Comparison of ENCODE assay signal across 28 cellular contexts in genomic region chr15:59594991-59595390, GRCh38. TPM values are rescaled to one million over a fixed set of nuclear protein-coding genes. Genes with fewer than 3 reads are reported as not detected.
DNase-seq lines count a peak whose midpoint lies in the region; ATAC-seq, FAIRE-seq and TF ChIP-seq lines count a peak whose summit lies in the region.
"Had no signal": no experiment of that assay in that cellular context is flagged by ENCODE, and none has a peak within 500 bp of the region (broad histone marks: within the 10 kb centered on the region; RNA-seq: fewer than 3 reads in every experiment).

No MANE protein-coding gene starts in this region.

- peak overlapping the region; percentile 22 to 78 for H3K27ac ChIP-seq in right atrium auricular region
- H3K27ac ChIP-seq in astrocyte (ENCODE audit: low read depth, low read length), result peak overlapping the region; percentile 76
- peak overlapping the region; percentile 83 for H3K27ac ChIP-seq in mesenchymal stem cell (ENCODE audit: low read length, poor library complexity, severe bottlenecking)
- peak overlapping the region; percentile 51 to 90 (median 69) for H3K27ac ChIP-seq in thyroid gland
- H3K27ac ChIP-seq: gastrocnemius medialis, HL-60, lower lobe of right lung, SK-N-MC, spleen, vagina, WERI-Rb-1 had no signal

- H3K79me1 ChIP-seq in mesenchymal stem cell (replicated peaks; ENCODE audit: low read length, poor library complexity, severe bottlenecking), result no peaks in the 10 kb centered on the region

- no peak for FAIRE-seq in astrocyte (lab: Jason Lieb, UNC)
- FAIRE-seq: GM19239 had no signal

- no peak for ATAC-seq in left ventricle myocardium superior
- no peak for ATAC-seq in HG02678 (IDR thresholded peaks at IDR 0.05; ENCODE audit: unreplicated experiment)
- ATAC-seq: activated T-helper 17 cell treated with anti-CD3 and anti-CD28 coated beads, Interleukin-2, amount 50 U/mL, for 72 hours; gastrocnemius medialis; stimulated activated effector memory CD8-positive, alpha-beta T cell treated with anti-CD3 and anti-CD28 coated beads, Interleukin-12 subunit alpha, Interleukin-12 subunit beta, amount 100 ng/mL, for 72 hours had no signal

- H3K27me3 Mint-ChIP-seq in astrocyte (ENCODE audit: low read depth, unreplicated experiment), result no peaks in the 10 kb centered on the region
- H3K27me3 Mint-ChIP-seq: activated naive CD4-positive, alpha-beta T cell treated with anti-CD3 and anti-CD28 coated beads, Interleukin-2, amount 50 U/mL, for 24 hours had no signal

- H4K8ac ChIP-seq in mesenchymal stem cell (ENCODE audit: low read length), result no peak overlapping the region

- TF ChIP-seq CTCF in right atrium auricular region (IDR thresholded peaks at IDR 0.05), result no peak
- TF ChIP-seq CTCF in astrocyte (IDR thresholded peaks at IDR 0.05; ENCODE audit: insufficient read depth, low read depth, low read length), result no peak
- TF ChIP-seq CTCF in thyroid gland (IDR thresholded peaks at IDR 0.05), result no peak

- no peak overlapping the region for H3K14ac ChIP-seq in mesenchymal stem cell (ENCODE audit: low read length in 2 of 2)

- peaks cover 0 to 10% of the 10 kb centered on the region in 2 donors for H3K4me1 ChIP-seq in right atrium auricular region
- peaks cover 14% of the 10 kb centered on the region for H3K4me1 ChIP-seq in astrocyte (ENCODE audit: insufficient read depth, low read length)
- H3K4me1 ChIP-seq in mesenchymal stem cell (ENCODE audit: control insufficient read depth, insufficient read depth, low read depth, low read length), result peaks cover 10% of the 10 kb centered on the region
- peaks cover 5 to 9% of the 10 kb centered on the region in 2 donors for H3K4me1 ChIP-seq in thyroid gland
- H3K4me1 ChIP-seq: gastrocnemius medialis, lower lobe of right lung, spleen, vagina had no signal

- H3K27me3 ChIP-seq in right atrium auricular region, result no peaks in the 10 kb centered on the region
- no peaks in the 10 kb centered on the region for H3K27me3 ChIP-seq in astrocyte (ENCODE audit: insufficient read depth, low read length)
- H3K27me3 ChIP-seq in mesenchymal stem cell (ENCODE audit: control insufficient read depth in 1 of 2, insufficient read depth in 1 of 2, low read length in 2 of 2), result no peaks in the 10 kb centered on the region
- no peaks in the 10 kb centered on the region for H3K27me3 ChIP-seq in thyroid gland
- H3K27me3 ChIP-seq: gastrocnemius medialis, vagina had no signal

- peaks cover 2% of the 10 kb centered on the region for H3K9me3 Mint-ChIP-seq in astrocyte (ENCODE audit: unreplicated experiment)
- H3K9me3 Mint-ChIP-seq: activated naive CD4-positive, alpha-beta T cell treated with anti-CD3 and anti-CD28 coated beads, Interleukin-2, amount 50 U/mL, for 24 hours; activated T-helper 17 cell treated with anti-CD3 and anti-CD28 coated beads, Interleukin-2, amount 50 U/mL, for 72 hours; naive B cell; stimulated activated effector memory CD8-positive, alpha-beta T cell treated with anti-CD3 and anti-CD28 coated beads, Interleukin-12 subunit alpha, Interleukin-12 subunit beta, amount 100 ng/mL, for 72 hours had no signal

- DNase-seq in right atrium auricular region (ENCODE audit: low spot score), result no peak
- no peak for DNase-seq in left ventricle myocardium superior
- no peak for DNase-seq in astrocyte (ENCODE audit: low read depth)
- no peak for DNase-seq in mesenchymal stem cell
- no peak for DNase-seq in thyroid gland
- DNase-seq in SIG-M5 treated with dmso at 0.1 percent for 504 hours (lab: John Stamatoyannopoulos, UW; ENCODE audit: unreplicated experiment), result no peak
- no peak for DNase-seq in NCI-H1930 (lab: John Stamatoyannopoulos, UW)
- DNase-seq: activated CD4-positive, alpha-beta T cell treated with anti-CD3 and anti-CD28 coated beads, Interleukin-2, amount 50 U/mL, for 1 hour; gastrocnemius medialis; lower lobe of right lung; naive B cell; NCI-H1092; NCI-H187 treated with DMSO at 0.1 percent for 48 hours; NCI-H526; nucleus accumbens; spleen; stimulated activated CD4-positive, alpha-beta T cell treated with anti-CD3 and anti-CD28 coated beads, Interleukin-2, amount 100 ng/mL, for 48 hours; WERI-Rb-1 had no signal

- no peak overlapping the region for H3K4ac ChIP-seq in mesenchymal stem cell (ENCODE audit: low read depth in 1 of 2, low read length in 2 of 2)

- H3K9ac ChIP-seq in astrocyte (ENCODE audit: low read length) (peak overlapping the region; percentile 62), mesenchymal stem cell (ENCODE audit: low read length) (peak overlapping the region; percentile 58)

- H3K4me3 ChIP-seq in right atrium auricular region (no peak overlapping the region), astrocyte (ENCODE audit: insufficient read depth, low read depth, low read length) (no peak overlapping the region), mesenchymal stem cell (ENCODE audit: insufficient read depth in 1 of 2, low read depth in 1 of 2, low read length in 2 of 2) (no peak overlapping the region), thyroid gland (replicated peaks in 1 of 3) (no peak overlapping the region)
- H3K4me3 ChIP-seq: gastrocnemius medialis, lower lobe of right lung, SK-N-MC, spleen, vagina had no signal

- peak overlapping the region; percentile 90 for H3K27ac Mint-ChIP-seq in astrocyte (ENCODE audit: unreplicated experiment)
- H3K27ac Mint-ChIP-seq: activated naive CD4-positive, alpha-beta T cell treated with anti-CD3 and anti-CD28 coated beads, Interleukin-2, amount 50 U/mL, for 24 hours; activated T-helper 17 cell treated with anti-CD3 and anti-CD28 coated beads, Interleukin-2, amount 50 U/mL, for 72 hours; stimulated activated effector memory CD8-positive, alpha-beta T cell treated with anti-CD3 and anti-CD28 coated beads, Interleukin-12 subunit alpha, Interleukin-12 subunit beta, amount 100 ng/mL, for 72 hours; T-helper 2 cell treated with Interferon-gamma antibody and Interleukin-4, amounts not matched to agents 5 μg/mL and 100 μg/mL, for 36 hours had no signal

- H3K4me2 ChIP-seq in astrocyte (ENCODE audit: low read length), result peak overlapping the region; percentile 62
- no peak overlapping the region for H3K4me2 ChIP-seq in mesenchymal stem cell (ENCODE audit: low read length, poor library complexity, severe bottlenecking)

- peak overlapping the region; percentile 5 for H2BK5ac ChIP-seq in mesenchymal stem cell (ENCODE audit: low read depth, low read length, poor library complexity, severe bottlenecking)

- peaks cover 16% of the 10 kb centered on the region for H3K4me1 Mint-ChIP-seq in astrocyte (ENCODE audit: low read depth, unreplicated experiment)

- WGBS in mesenchymal stem cell, result 80% methylated on average over 2 of the region's 2 CpGs
- WGBS in thyroid gland, 2 donors, result 94 to 97% methylated on average over 2 of the region's 2 CpGs

- H4K91ac ChIP-seq in mesenchymal stem cell (ENCODE audit: low read length), result no peak overlapping the region

- H2AFZ ChIP-seq in astrocyte (ENCODE audit: low read depth, low read length) (peak overlapping the region; percentile 38), mesenchymal stem cell (ENCODE audit: low read depth, low read length) (no peak overlapping the region)

- H4K20me1 ChIP-seq in astrocyte (ENCODE audit: insufficient read depth, low read length), result no peaks in the 10 kb centered on the region

- H2BK120ac ChIP-seq in mesenchymal stem cell (ENCODE audit: low read depth, low read length), result no peak overlapping the region

- no peak overlapping the region for H2AK5ac ChIP-seq in mesenchymal stem cell (ENCODE audit: low read length, severe bottlenecking)

- no peak overlapping the region for H2BK12ac ChIP-seq in mesenchymal stem cell (ENCODE audit: low read length in 2 of 2)

- no peaks in the 10 kb centered on the region for H3K36me3 Mint-ChIP-seq in astrocyte (ENCODE audit: low read depth, unreplicated experiment)
- H3K36me3 Mint-ChIP-seq: activated naive CD4-positive, alpha-beta T cell treated with anti-CD3 and anti-CD28 coated beads, Interleukin-2, amount 50 U/mL, for 24 hours; naive B cell; stimulated activated effector memory CD8-positive, alpha-beta T cell treated with anti-CD3 and anti-CD28 coated beads, Interleukin-12 subunit alpha, Interleukin-12 subunit beta, amount 100 ng/mL, for 72 hours had no signal

- TF ChIP-seq POLR2A in thyroid gland (IDR thresholded peaks at IDR 0.05), result no peak

- H3K23ac ChIP-seq in mesenchymal stem cell (ENCODE audit: low read length in 2 of 2), result no peak overlapping the region

- no peak overlapping the region for H3K18ac ChIP-seq in mesenchymal stem cell (ENCODE audit: low read depth in 1 of 2, low read length in 2 of 2)

- H3K79me2 ChIP-seq in astrocyte (ENCODE audit: insufficient read depth, low read length), result no peaks in the 10 kb centered on the region

- intact Hi-C loops in left ventricle myocardium superior (cut with micrococcal nuclease) (no loop called here), thyroid gland (cut with DNase I) (no loop called here)

- H3K4me3 Mint-ChIP-seq in astrocyte (ENCODE audit: unreplicated experiment), result no peak overlapping the region
- H3K4me3 Mint-ChIP-seq: activated naive CD4-positive, alpha-beta T cell treated with anti-CD3 and anti-CD28 coated beads, Interleukin-2, amount 50 U/mL, for 24 hours; activated T-helper 17 cell treated with anti-CD3 and anti-CD28 coated beads, Interleukin-2, amount 50 U/mL, for 72 hours; naive B cell; stimulated activated effector memory CD8-positive, alpha-beta T cell treated with anti-CD3 and anti-CD28 coated beads, Interleukin-12 subunit alpha, Interleukin-12 subunit beta, amount 100 ng/mL, for 72 hours; T-helper 2 cell treated with Interferon-gamma antibody and Interleukin-4, amounts not matched to agents 5 μg/mL and 100 μg/mL, for 36 hours had no signal

- no peaks in the 10 kb centered on the region for H3K36me3 ChIP-seq in right atrium auricular region
- no peaks in the 10 kb centered on the region for H3K36me3 ChIP-seq in astrocyte (ENCODE audit: insufficient read depth, low read length)
- no peaks in the 10 kb centered on the region for H3K36me3 ChIP-seq in mesenchymal stem cell (ENCODE audit: control insufficient read depth in 1 of 2, insufficient read depth in 2 of 2, low read depth in 1 of 2, low read length in 2 of 2)
- no peaks in the 10 kb centered on the region for H3K36me3 ChIP-seq in thyroid gland
- H3K36me3 ChIP-seq: gastrocnemius medialis, lower lobe of right lung, spleen, vagina, WERI-Rb-1 had no signal

- H3K9me3 ChIP-seq in right atrium auricular region, result no peaks in the 10 kb centered on the region
- no peaks in the 10 kb centered on the region for H3K9me3 ChIP-seq in astrocyte (ENCODE audit: insufficient read depth, low read depth, low read length)
- H3K9me3 ChIP-seq in mesenchymal stem cell (ENCODE audit: control insufficient read depth, low read length), result no peaks in the 10 kb centered on the region
- no peaks in the 10 kb centered on the region for H3K9me3 ChIP-seq in thyroid gland
- H3K9me3 ChIP-seq: gastrocnemius medialis, lower lobe of right lung, spleen, vagina had no signal

- no peak overlapping the region for H2BK15ac ChIP-seq in mesenchymal stem cell (ENCODE audit: low read depth, poor library complexity, severe bottlenecking)

RNA-seq across cellular contexts. Expression of gene GCNT3, which starts 16.6 kb away (rescaled TPM):
- total RNA-seq in right atrium auricular region, result not detected
- total RNA-seq in left ventricle myocardium superior, result not detected
- total RNA-seq in astrocyte, result 1.3 and 1.8 TPM in 2 replicates
- polyA plus RNA-seq in mesenchymal stem cell (2013, experiment 1 of 2), result 0.18 TPM
- 0.08 TPM for polyA plus RNA-seq in mesenchymal stem cell (2013, experiment 2 of 2)
- total RNA-seq in thyroid gland, result 1 to 10 TPM in 2 of 4 donors, under 1 TPM in 1, not detected in 1; 0.13 to 2.2 (median 2.1) TPM
- total RNA-seq: activated T-helper 17 cell treated with anti-CD3 and anti-CD28 coated beads, Interleukin-2, amount 50 U/mL, for 72 hours; RPMI7951 had no signal
